In genomic region chr10:122525788-122526187, GRCh38 we compare ENCODE assay signal across 10 cellular contexts. TPM values are rescaled to one million over a fixed set of nuclear protein-coding genes. Genes with fewer than 3 reads are reported as not detected.
DNase-seq lines count a peak whose midpoint lies in the region; ATAC-seq lines count a peak whose summit lies in the region.
"Had no signal": no experiment of that assay in that cellular context is flagged by ENCODE, and none has a peak within 500 bp of the region (broad histone marks: within the 10 kb centered on the region; RNA-seq: fewer than 3 reads in every experiment).

No MANE protein-coding gene starts in this region.

- H3K36me3 ChIP-seq in H7 (replicated peaks; ENCODE audit: control insufficient read depth, insufficient read depth, low read length) = no peaks in the 10 kb centered on the region
- H3K36me3 ChIP-seq: prostate gland had no signal

- no peak for ATAC-seq in HG03469 (IDR thresholded peaks at IDR 0.05; ENCODE audit: unreplicated experiment)

- H3K27me3 ChIP-seq in H7 (ENCODE audit: control insufficient read depth, insufficient read depth, low read length) = no peaks in the 10 kb centered on the region

- H3K4me3 ChIP-seq in H7 (ENCODE audit: insufficient read depth, low read depth, low read length) = no peak overlapping the region
- H3K4me3 ChIP-seq: prostate gland had no signal

- DNase-seq in H7 = peak; percentile 72
- DNase-seq in NAMALWA (ENCODE audit: low spot score) = peak; percentile 13
- peak; percentile 33 to 48 for DNase-seq in dermis microvascular lymphatic vessel endothelial cell (ENCODE audit: low read depth in 2 of 2)
- peak; percentile 27 for DNase-seq in mucosa of gallbladder (ENCODE audit: low spot score)
- DNase-seq in midbrain (lab: John Stamatoyannopoulos, UW) = no peak
- DNase-seq in amniotic stem cell (lab: John Stamatoyannopoulos, UW) = no peak
- DNase-seq: caudate nucleus had no signal

RNA-seq across cellular contexts. Expression of gene DMBT1, which starts 34.8 kb away (rescaled TPM):
- 0.04 and 0.10 TPM in 2 replicates for total RNA-seq in H7 (2014; rRNA removed; shearing (Covaris generic))
- not detected in 2 replicates for total RNA-seq in dermis microvascular lymphatic vessel endothelial cell
- 5.4 TPM for total RNA-seq in mucosa of gallbladder
- total RNA-seq: G401 had no signal

Comparison
In these comparisons a context has a peak if more than half of its experiments do, and no peak if none do; other contexts are left out.
1. DNase-seq: peak in H7 (single experiment), NAMALWA (single experiment), dermis microvascular lymphatic vessel endothelial cell (2 of 2) and mucosa of gallbladder (single experiment); none in midbrain (single experiment) and amniotic stem cell (single experiment).